In genomic region chrX:123860506-123860840, GRCh38 we compare ENCODE assay signal across 8 cellular contexts. TPM values are rescaled to one million over a fixed set of nuclear protein-coding genes. Genes with fewer than 3 reads are reported as not detected.
DNase-seq lines count a peak whose midpoint lies in the region; ATAC-seq, FAIRE-seq and TF ChIP-seq lines count a peak whose summit lies in the region.

No MANE protein-coding gene starts in this region.

- peak overlapping the region; percentile 92 for H3K4me3 Mint-ChIP-seq in T-helper 2 cell treated with Interferon-gamma antibody and Interleukin-4, amounts not matched to agents 5 μg/mL and 100 μg/mL, for 36 hours
- H3K4me3 Mint-ChIP-seq in nephron progenitor cell = peak overlapping the region; percentile 89

- peak in 1 of 4 donors; percentile 3 for TF ChIP-seq POLR2A in esophagus squamous epithelium (IDR thresholded peaks at IDR 0.05)

- FAIRE-seq in HTR-8/SVneo (lab: Jason Lieb, UNC) = no peak

- peak overlapping the region; percentile 61 to 73 (median 70) for H3K4me3 ChIP-seq in esophagus squamous epithelium

- peaks cover 8% of the 10 kb centered on the region for H3K36me3 Mint-ChIP-seq in T-helper 2 cell treated with Interferon-gamma antibody and Interleukin-4, amounts not matched to agents 5 μg/mL and 100 μg/mL, for 36 hours (ENCODE audit: low read depth)
- H3K36me3 Mint-ChIP-seq in nephron progenitor cell (ENCODE audit: low read depth) = peaks cover 10% of the 10 kb centered on the region

- H3K4me1 Mint-ChIP-seq in T-helper 2 cell treated with Interferon-gamma antibody and Interleukin-4, amounts not matched to agents 5 μg/mL and 100 μg/mL, for 36 hours (ENCODE audit: low read depth) = peaks cover 10% of the 10 kb centered on the region
- H3K4me1 Mint-ChIP-seq in nephron progenitor cell = peaks cover 27% of the 10 kb centered on the region

- H3K9me3 Mint-ChIP-seq in T-helper 2 cell treated with Interferon-gamma antibody and Interleukin-4, amounts not matched to agents 5 μg/mL and 100 μg/mL, for 36 hours = no peaks in the 10 kb centered on the region
- H3K9me3 Mint-ChIP-seq in nephron progenitor cell = peaks cover 60% of the 10 kb centered on the region

- ATAC-seq in GM21526 (IDR thresholded peaks at IDR 0.05; ENCODE audit: low FRiP score, unreplicated experiment) = peak; percentile 42

- H3K27ac ChIP-seq in esophagus squamous epithelium = peak overlapping the region; percentile 94 to 98 (median 97)

- H3K27me3 ChIP-seq in esophagus squamous epithelium = no peaks in the 10 kb centered on the region

- peak; percentile 30 for DNase-seq in NCI-H2081 treated with DMSO at 0.1 percent for 48 hours (lab: John Stamatoyannopoulos, UW)
- no peak for DNase-seq in NCI-H2081 (lab: John Stamatoyannopoulos, UW)
- peak; percentile 6 for DNase-seq in HTR-8/SVneo (ENCODE audit: insufficient read length, low spot score)
- DNase-seq in T-helper 2 cell treated with Interferon-gamma antibody and Interleukin-4, amounts not matched to agents 5 μg/mL and 100 μg/mL, for 36 hours (ENCODE audit: low spot score) = no peak
- no peak for DNase-seq in esophagus squamous epithelium (lab: John Stamatoyannopoulos, UW)
- no peak for DNase-seq in nephron progenitor cell
- no peak for DNase-seq in epidermal melanocyte (ENCODE audit: insufficient read length, low spot score)

- no peaks in the 10 kb centered on the region for H3K36me3 ChIP-seq in esophagus squamous epithelium

- intact Hi-C loops in esophagus squamous epithelium (cut with DNase I) = no loop called here

- H3K27ac Mint-ChIP-seq in T-helper 2 cell treated with Interferon-gamma antibody and Interleukin-4, amounts not matched to agents 5 μg/mL and 100 μg/mL, for 36 hours = peak overlapping the region; percentile 92
- peak overlapping the region; percentile 96 for H3K27ac Mint-ChIP-seq in nephron progenitor cell

- TF ChIP-seq CTCF in esophagus squamous epithelium (IDR thresholded peaks at IDR 0.05) (no peak), nephron progenitor cell (IDR thresholded peaks at IDR 0.05) (no peak)

- H3K4me1 ChIP-seq in esophagus squamous epithelium = peaks cover 0 to 23% (median 0%) of the 10 kb centered on the region in 3 donors

- 0 to 41% methylated on average over 3 of the region's 3 CpGs for WGBS in esophagus squamous epithelium, 2 donors

- no peaks in the 10 kb centered on the region for H3K9me3 ChIP-seq in esophagus squamous epithelium

- no peaks in the 10 kb centered on the region for H3K27me3 Mint-ChIP-seq in T-helper 2 cell treated with Interferon-gamma antibody and Interleukin-4, amounts not matched to agents 5 μg/mL and 100 μg/mL, for 36 hours (ENCODE audit: low read depth)
- H3K27me3 Mint-ChIP-seq in nephron progenitor cell (ENCODE audit: low read depth, poor library complexity) = no peaks in the 10 kb centered on the region

RNA-seq across cellular contexts. Expression of gene XIAP, which starts 0.6 kb away (rescaled TPM):
- 10 to 100 TPM; 20.0 to 38.5 (median 30.8) TPM for total RNA-seq in esophagus squamous epithelium

Comparison
In these comparisons a context has a peak if more than half of its experiments do, and no peak if none do; other contexts are left out.
1. DNase-seq: peak in NCI-H2081 treated with DMSO at 0.1 percent for 48 hours (single experiment) and HTR-8/SVneo (single experiment); none in NCI-H2081 (0 of 2), T-helper 2 cell treated with Interferon-gamma antibody and Interleukin-4, amounts not matched to agents 5 μg/mL and 100 μg/mL, for 36 hours (single experiment), esophagus squamous epithelium (single experiment), nephron progenitor cell (single experiment) and epidermal melanocyte (single experiment).